8 cellular contexts compared by ENCODE assay signal in the genomic region with DNA sequence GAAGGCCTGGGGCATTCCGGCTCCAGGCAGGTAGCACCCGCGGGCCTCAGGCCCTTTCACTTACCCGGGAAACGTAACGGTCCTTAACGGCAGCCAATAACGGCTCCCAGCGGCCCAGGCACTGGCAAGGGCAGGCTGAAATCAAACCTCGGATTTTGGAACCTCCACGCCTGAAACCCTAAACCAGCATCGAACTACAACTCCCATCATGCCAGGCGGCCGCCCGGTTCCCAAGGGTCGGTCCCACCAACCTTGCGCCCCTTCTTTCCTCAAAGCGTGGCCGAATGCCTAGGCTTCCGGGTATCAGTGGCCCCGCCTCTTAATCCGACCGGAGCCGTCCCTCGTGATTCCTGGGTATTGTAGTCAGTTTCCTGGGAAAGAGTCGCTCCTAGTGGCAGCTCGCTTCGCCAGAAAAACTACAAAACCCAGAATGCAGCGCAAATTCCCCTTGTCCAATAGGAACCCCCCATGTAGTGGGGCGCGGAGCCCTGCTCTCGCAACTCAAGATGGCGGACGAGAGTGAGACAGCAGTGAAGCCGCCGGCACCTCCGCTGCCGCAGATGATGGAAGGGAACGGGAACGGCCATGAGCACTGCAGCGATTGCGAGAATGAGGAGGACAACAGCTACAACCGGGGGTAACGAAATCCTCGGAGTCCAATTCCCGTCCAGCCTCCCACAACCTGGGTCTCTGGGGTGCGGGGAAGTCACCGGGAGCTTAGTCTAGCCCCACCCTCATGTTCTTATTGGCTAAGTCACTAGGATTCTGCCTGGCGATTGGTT. TPM values are rescaled to one million over a fixed set of nuclear protein-coding genes. Genes with fewer than 3 reads are reported as not detected.
DNase-seq lines count a peak whose midpoint lies in the region; ATAC-seq and TF ChIP-seq lines count a peak whose summit lies in the region.

A gene (plus strand): TSS at position 494 of the 782 bp plus-strand sequence. CDS start 13 bp downstream, at position 507.

- TF ChIP-seq POLR2A in NB4 (IDR thresholded peaks at IDR 0.05; ENCODE audit: extremely low read depth, insufficient read length) (peak; percentile 83), gastroesophageal sphincter (IDR thresholded peaks at IDR 0.05) (peak; percentile 62 to 80)

- H3K4me3 Mint-ChIP-seq in HFFc6: peak within 1 kb of the TSS; percentile 95
- H3K4me3 Mint-ChIP-seq in activated naive CD4-positive, alpha-beta T cell treated with anti-CD3 and anti-CD28 coated beads, Interleukin-2, amount 10 ng/mL, durations not matched to agents 7 days and 5 days: peak within 1 kb of the TSS; percentile 100

- peaks cover 35% of the 10 kb centered on the region for H3K4me1 Mint-ChIP-seq in HFFc6 (ENCODE audit: low read depth)
- H3K4me1 Mint-ChIP-seq in activated naive CD4-positive, alpha-beta T cell treated with anti-CD3 and anti-CD28 coated beads, Interleukin-2, amount 10 ng/mL, durations not matched to agents 7 days and 5 days: peaks cover 48% of the 10 kb centered on the region

- peak within 1 kb of the TSS; percentile 99 for H3K27ac Mint-ChIP-seq in HFFc6
- H3K27ac Mint-ChIP-seq in activated naive CD4-positive, alpha-beta T cell treated with anti-CD3 and anti-CD28 coated beads, Interleukin-2, amount 10 ng/mL, durations not matched to agents 7 days and 5 days: peak within 1 kb of the TSS; percentile 99

- ATAC-seq in gastroesophageal sphincter: peak; percentile 98

- 0% methylated on average over 8 to 16 of the region's 49 CpGs for WGBS in gastroesophageal sphincter (ENCODE audit: low coverage in 1 of 2), 2 donors

- peaks cover 10% of the 10 kb centered on the region; the same call in 1 of the 2 replicates for H3K36me3 Mint-ChIP-seq in HFFc6 (ENCODE audit: low read depth)
- peaks cover 18% of the 10 kb centered on the region for H3K36me3 Mint-ChIP-seq in activated naive CD4-positive, alpha-beta T cell treated with anti-CD3 and anti-CD28 coated beads, Interleukin-2, amount 10 ng/mL, durations not matched to agents 7 days and 5 days

- H3K36me3 ChIP-seq in SK-N-MC (ENCODE audit: insufficient read depth, low read length) (peaks cover 13% of the 10 kb centered on the region), gastroesophageal sphincter (peaks cover 0 to under 1% of the 10 kb centered on the region in 2 donors), neutrophil (no peaks in the 10 kb centered on the region)

- TF ChIP-seq CTCF in HFFc6 (IDR thresholded peaks at IDR 0.05) (no peak), NB4 (IDR thresholded peaks at IDR 0.05; ENCODE audit: low read depth, low read length) (no peak), gastroesophageal sphincter (IDR thresholded peaks at IDR 0.05) (no peak), neutrophil (IDR thresholded peaks at IDR 0.05) (peak; percentile 57)

- H3K9ac ChIP-seq in SK-N-MC (ENCODE audit: insufficient read length): peak within 1 kb of the TSS; percentile 92

- H3K27me3 ChIP-seq in gastroesophageal sphincter (no peaks in the 10 kb centered on the region), neutrophil (no peaks in the 10 kb centered on the region)

- DNase-seq in GM04503 (ENCODE audit: low read depth) (peak; percentile 97), HFFc6 (peak; percentile 99), NB4 (ENCODE audit: low read depth) (peak; percentile 99), SK-N-MC (ENCODE audit: low read depth, low spot score) (peak; percentile 99), substantia nigra (lab: John Stamatoyannopoulos, UW) (peak; percentile 83 to 100 (median 98))
- DNase-seq in activated naive CD4-positive, alpha-beta T cell treated with anti-CD3 and anti-CD28 coated beads, Interleukin-2, amount 10 ng/mL, durations not matched to agents 7 days and 5 days: peak; percentile 98

- CTCF ChIA-PET in activated naive CD4-positive, alpha-beta T cell treated with anti-CD3 and anti-CD28 coated beads, Interleukin-2, amount 10 ng/mL, durations not matched to agents 7 days and 5 days (lab: Charles Lee): interaction anchor here (0.9 to 1.1 kb wide), 2 partner anchors 37 to 74 kb away, joined by 3 to 5 read pairs; a partner anchor contains a TSS

- no peaks in the 10 kb centered on the region for H3K9me3 Mint-ChIP-seq in HFFc6
- no peaks in the 10 kb centered on the region for H3K9me3 Mint-ChIP-seq in activated naive CD4-positive, alpha-beta T cell treated with anti-CD3 and anti-CD28 coated beads, Interleukin-2, amount 10 ng/mL, durations not matched to agents 7 days and 5 days

- no peak for TF ChIP-seq EP300 in gastroesophageal sphincter (IDR thresholded peaks at IDR 0.05)

- H3K4me3 ChIP-seq in NB4 (ENCODE audit: low read depth, low read length) (peak within 1 kb of the TSS; percentile 98), SK-N-MC (peak within 1 kb of the TSS; percentile 91), gastroesophageal sphincter (peak within 1 kb of the TSS; percentile 70 to 89), neutrophil (ENCODE audit: low read depth in 1 of 2, low read length in 1 of 2) (peak within 1 kb of the TSS; percentile 61 to 97)

- H3K9me3 ChIP-seq in SK-N-MC (ENCODE audit: low read depth, low read length): no peaks in the 10 kb centered on the region
- H3K9me3 ChIP-seq in gastroesophageal sphincter: no peaks in the 10 kb centered on the region
- H3K9me3 ChIP-seq in neutrophil: no peaks in the 10 kb centered on the region

- H3K4me1 ChIP-seq in gastroesophageal sphincter (peaks cover 8 to 63% (median 26%) of the 10 kb centered on the region in 3 donors), neutrophil (ENCODE audit: control insufficient read depth in 1 of 2, insufficient read depth in 1 of 2, low read depth in 1 of 2, low read length in 1 of 2) (peaks cover 36 to 48% of the 10 kb centered on the region in 2 experiments)

- H3K27ac ChIP-seq in SK-N-MC (peak within 1 kb of the TSS; percentile 94), gastroesophageal sphincter (peak within 1 kb of the TSS; percentile 70 to 96 (median 91)), neutrophil (peak within 1 kb of the TSS; percentile 92), substantia nigra (ENCODE audit: low read depth, low read length, poor library complexity, severe bottlenecking) (peak within 1 kb of the TSS; percentile 93)

- no peaks in the 10 kb centered on the region for H3K27me3 Mint-ChIP-seq in HFFc6 (ENCODE audit: insufficient read depth)
- peaks cover 4% of the 10 kb centered on the region for H3K27me3 Mint-ChIP-seq in activated naive CD4-positive, alpha-beta T cell treated with anti-CD3 and anti-CD28 coated beads, Interleukin-2, amount 10 ng/mL, durations not matched to agents 7 days and 5 days

RNA-seq across cellular contexts. Expression of the gene that starts here (rescaled TPM):
- 100 to 1,000 TPM; 135 to 152 (median 142) TPM for total RNA-seq in HFFc6 (2021; fragmentation: NEBNext Ultra II Directional; extraction: Animal tissue kit (Norgen Biotek cat#: 25700))
- 100 to 1,000 TPM in 1 of 4 donors, 10 to 100 TPM in 3; 63.5 to 129 (median 69.1) TPM for total RNA-seq in gastroesophageal sphincter

Comparison
In these comparisons a context has a peak if more than half of its experiments do, and no peak if none do; other contexts are left out.
1. Peak in every context shown above with its lines: DNase-seq, ATAC-seq, H3K4me3 ChIP-seq and H3K27ac ChIP-seq.